2 cellular contexts compared by ENCODE assay signal in genomic region chr20:53195882-53196610, GRCh38.
TF ChIP-seq lines count a peak whose summit lies in the region.

No MANE protein-coding gene starts in this region.

TF ChIP-seq in HCT116, 20 proteins besides CTCF, POLR2A, EP300 and RAD21:
- TF ChIP-seq, protein P1, sequence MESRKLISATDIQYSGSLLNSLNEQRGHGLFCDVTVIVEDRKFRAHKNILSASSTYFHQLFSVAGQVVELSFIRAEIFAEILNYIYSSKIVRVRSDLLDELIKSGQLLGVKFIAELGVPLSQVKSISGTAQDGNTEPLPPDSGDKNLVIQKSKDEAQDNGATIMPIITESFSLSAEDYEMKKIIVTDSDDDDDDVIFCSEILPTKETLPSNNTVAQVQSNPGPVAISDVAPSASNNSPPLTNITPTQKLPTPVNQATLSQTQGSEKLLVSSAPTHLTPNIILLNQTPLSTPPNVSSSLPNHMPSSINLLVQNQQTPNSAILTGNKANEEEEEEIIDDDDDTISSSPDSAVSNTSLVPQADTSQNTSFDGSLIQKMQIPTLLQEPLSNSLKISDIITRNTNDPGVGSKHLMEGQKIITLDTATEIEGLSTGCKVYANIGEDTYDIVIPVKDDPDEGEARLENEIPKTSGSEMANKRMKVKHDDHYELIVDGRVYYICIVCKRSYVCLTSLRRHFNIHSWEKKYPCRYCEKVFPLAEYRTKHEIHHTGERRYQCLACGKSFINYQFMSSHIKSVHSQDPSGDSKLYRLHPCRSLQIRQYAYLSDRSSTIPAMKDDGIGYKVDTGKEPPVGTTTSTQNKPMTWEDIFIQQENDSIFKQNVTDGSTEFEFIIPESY (IDR thresholded peaks at IDR 0.05; ENCODE audit: extremely low read depth, insufficient replicate concordance, low read length): no peak
- TF ChIP-seq EZH2 (IDR thresholded peaks at IDR 0.05) (no peak), YY1 (IDR thresholded peaks at IDR 0.05; ENCODE audit: extremely low read depth, insufficient replicate concordance, low read depth, low read length) (no peak), SRF (IDR thresholded peaks at IDR 0.05; ENCODE audit: low read depth) (no peak), EGR1 (IDR thresholded peaks at IDR 0.05; ENCODE audit: low read depth) (no peak), EZH2phosphoT487 (IDR thresholded peaks at IDR 0.05; ENCODE audit: borderline replicate concordance) (no peak), ZNF274 (IDR thresholded peaks at IDR 0.05; ENCODE audit: low read depth, low read length) (no peak), REST (IDR thresholded peaks at IDR 0.05; ENCODE audit: low read depth) (no peak), JUND (IDR thresholded peaks at IDR 0.05) (no peak)

TF ChIP-seq in H1, 55 proteins besides CTCF, POLR2A, EP300 and RAD21:
- TF ChIP-seq JUND (IDR thresholded peaks at IDR 0.05; ENCODE audit: low read length) (no peak), KDM5A (IDR thresholded peaks at IDR 0.05; ENCODE audit: low read length) (no peak), CBX8 (IDR thresholded peaks at IDR 0.05; ENCODE audit: borderline replicate concordance, low read depth, low read length) (no peak), SIN3A (conservative IDR thresholded peaks at IDR 0.05 in 1 of 2, IDR thresholded peaks at IDR 0.05 in 1 of 2; ENCODE audit: low read depth in 1 of 2, low read length in 2 of 2) (no peak), FOSL1 (IDR thresholded peaks at IDR 0.05; ENCODE audit: insufficient read depth, low read depth, low read length) (no peak), CBX5 (IDR thresholded peaks at IDR 0.05; ENCODE audit: low read depth, low read length) (no peak), RFX5 (IDR thresholded peaks at IDR 0.05; ENCODE audit: borderline replicate concordance, low read depth, low read length) (no peak), USF2 (IDR thresholded peaks at IDR 0.05; ENCODE audit: low read length) (no peak), SP4 (IDR thresholded peaks at IDR 0.05; ENCODE audit: low read length) (no peak), RNF2 (IDR thresholded peaks at IDR 0.05; ENCODE audit: borderline replicate concordance, low read depth, low read length, missing control alignments, poor library complexity, severe bottlenecking) (no peak), ASH2L (IDR thresholded peaks at IDR 0.05; ENCODE audit: low read length) (no peak), CEBPB (IDR thresholded peaks at IDR 0.05; ENCODE audit: low read depth, low read length) (no peak), SUZ12 (IDR thresholded peaks at IDR 0.05; ENCODE audit: low read length) (no peak), BCL11A (IDR thresholded peaks at IDR 0.05; ENCODE audit: low read depth in 2 of 2, low read length in 2 of 2) (no peak), JUN (IDR thresholded peaks at IDR 0.05; ENCODE audit: low read depth, low read length) (no peak)
- TF ChIP-seq, protein P2, sequence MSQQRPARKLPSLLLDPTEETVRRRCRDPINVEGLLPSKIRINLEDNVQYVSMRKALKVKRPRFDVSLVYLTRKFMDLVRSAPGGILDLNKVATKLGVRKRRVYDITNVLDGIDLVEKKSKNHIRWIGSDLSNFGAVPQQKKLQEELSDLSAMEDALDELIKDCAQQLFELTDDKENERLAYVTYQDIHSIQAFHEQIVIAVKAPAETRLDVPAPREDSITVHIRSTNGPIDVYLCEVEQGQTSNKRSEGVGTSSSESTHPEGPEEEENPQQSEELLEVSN (IDR thresholded peaks at IDR 0.05): no peak
- TF ChIP-seq, protein P3, sequence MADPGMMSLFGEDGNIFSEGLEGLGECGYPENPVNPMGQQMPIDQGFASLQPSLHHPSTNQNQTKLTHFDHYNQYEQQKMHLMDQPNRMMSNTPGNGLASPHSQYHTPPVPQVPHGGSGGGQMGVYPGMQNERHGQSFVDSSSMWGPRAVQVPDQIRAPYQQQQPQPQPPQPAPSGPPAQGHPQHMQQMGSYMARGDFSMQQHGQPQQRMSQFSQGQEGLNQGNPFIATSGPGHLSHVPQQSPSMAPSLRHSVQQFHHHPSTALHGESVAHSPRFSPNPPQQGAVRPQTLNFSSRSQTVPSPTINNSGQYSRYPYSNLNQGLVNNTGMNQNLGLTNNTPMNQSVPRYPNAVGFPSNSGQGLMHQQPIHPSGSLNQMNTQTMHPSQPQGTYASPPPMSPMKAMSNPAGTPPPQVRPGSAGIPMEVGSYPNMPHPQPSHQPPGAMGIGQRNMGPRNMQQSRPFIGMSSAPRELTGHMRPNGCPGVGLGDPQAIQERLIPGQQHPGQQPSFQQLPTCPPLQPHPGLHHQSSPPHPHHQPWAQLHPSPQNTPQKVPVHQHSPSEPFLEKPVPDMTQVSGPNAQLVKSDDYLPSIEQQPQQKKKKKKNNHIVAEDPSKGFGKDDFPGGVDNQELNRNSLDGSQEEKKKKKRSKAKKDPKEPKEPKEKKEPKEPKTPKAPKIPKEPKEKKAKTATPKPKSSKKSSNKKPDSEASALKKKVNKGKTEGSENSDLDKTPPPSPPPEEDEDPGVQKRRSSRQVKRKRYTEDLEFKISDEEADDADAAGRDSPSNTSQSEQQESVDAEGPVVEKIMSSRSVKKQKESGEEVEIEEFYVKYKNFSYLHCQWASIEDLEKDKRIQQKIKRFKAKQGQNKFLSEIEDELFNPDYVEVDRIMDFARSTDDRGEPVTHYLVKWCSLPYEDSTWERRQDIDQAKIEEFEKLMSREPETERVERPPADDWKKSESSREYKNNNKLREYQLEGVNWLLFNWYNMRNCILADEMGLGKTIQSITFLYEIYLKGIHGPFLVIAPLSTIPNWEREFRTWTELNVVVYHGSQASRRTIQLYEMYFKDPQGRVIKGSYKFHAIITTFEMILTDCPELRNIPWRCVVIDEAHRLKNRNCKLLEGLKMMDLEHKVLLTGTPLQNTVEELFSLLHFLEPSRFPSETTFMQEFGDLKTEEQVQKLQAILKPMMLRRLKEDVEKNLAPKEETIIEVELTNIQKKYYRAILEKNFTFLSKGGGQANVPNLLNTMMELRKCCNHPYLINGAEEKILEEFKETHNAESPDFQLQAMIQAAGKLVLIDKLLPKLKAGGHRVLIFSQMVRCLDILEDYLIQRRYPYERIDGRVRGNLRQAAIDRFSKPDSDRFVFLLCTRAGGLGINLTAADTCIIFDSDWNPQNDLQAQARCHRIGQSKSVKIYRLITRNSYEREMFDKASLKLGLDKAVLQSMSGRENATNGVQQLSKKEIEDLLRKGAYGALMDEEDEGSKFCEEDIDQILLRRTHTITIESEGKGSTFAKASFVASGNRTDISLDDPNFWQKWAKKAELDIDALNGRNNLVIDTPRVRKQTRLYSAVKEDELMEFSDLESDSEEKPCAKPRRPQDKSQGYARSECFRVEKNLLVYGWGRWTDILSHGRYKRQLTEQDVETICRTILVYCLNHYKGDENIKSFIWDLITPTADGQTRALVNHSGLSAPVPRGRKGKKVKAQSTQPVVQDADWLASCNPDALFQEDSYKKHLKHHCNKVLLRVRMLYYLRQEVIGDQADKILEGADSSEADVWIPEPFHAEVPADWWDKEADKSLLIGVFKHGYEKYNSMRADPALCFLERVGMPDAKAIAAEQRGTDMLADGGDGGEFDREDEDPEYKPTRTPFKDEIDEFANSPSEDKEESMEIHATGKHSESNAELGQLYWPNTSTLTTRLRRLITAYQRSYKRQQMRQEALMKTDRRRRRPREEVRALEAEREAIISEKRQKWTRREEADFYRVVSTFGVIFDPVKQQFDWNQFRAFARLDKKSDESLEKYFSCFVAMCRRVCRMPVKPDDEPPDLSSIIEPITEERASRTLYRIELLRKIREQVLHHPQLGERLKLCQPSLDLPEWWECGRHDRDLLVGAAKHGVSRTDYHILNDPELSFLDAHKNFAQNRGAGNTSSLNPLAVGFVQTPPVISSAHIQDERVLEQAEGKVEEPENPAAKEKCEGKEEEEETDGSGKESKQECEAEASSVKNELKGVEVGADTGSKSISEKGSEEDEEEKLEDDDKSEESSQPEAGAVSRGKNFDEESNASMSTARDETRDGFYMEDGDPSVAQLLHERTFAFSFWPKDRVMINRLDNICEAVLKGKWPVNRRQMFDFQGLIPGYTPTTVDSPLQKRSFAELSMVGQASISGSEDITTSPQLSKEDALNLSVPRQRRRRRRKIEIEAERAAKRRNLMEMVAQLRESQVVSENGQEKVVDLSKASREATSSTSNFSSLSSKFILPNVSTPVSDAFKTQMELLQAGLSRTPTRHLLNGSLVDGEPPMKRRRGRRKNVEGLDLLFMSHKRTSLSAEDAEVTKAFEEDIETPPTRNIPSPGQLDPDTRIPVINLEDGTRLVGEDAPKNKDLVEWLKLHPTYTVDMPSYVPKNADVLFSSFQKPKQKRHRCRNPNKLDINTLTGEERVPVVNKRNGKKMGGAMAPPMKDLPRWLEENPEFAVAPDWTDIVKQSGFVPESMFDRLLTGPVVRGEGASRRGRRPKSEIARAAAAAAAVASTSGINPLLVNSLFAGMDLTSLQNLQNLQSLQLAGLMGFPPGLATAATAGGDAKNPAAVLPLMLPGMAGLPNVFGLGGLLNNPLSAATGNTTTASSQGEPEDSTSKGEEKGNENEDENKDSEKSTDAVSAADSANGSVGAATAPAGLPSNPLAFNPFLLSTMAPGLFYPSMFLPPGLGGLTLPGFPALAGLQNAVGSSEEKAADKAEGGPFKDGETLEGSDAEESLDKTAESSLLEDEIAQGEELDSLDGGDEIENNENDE (IDR thresholded peaks at IDR 0.05; ENCODE audit: insufficient replicate concordance, low read length): no peak
